ENCODE assay signal across 1 cellular context in the genomic region with DNA sequence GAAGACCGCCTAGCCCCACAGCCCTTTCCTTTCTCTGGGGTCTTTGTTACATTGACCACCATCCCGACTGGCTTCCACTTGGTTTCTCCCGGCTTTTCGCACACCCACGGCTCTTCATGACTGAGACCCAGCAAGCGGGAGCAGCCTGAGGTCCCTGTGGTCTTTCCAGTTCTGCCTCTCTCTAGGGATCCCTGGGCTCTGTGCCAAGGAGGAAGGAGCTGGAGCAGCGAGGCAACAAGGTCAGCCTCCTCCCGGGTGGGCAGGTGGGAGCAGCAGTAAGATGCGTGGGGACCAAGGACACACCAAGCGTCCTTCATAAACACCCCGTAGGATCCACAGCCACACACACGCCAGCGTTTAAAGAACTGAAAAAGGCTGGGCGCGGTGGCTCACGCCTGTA.
TF ChIP-seq lines count a peak whose summit lies in the region.

No MANE protein-coding gene starts in this region.

TF ChIP-seq in K562, 482 proteins besides CTCF, POLR2A, EP300 and RAD21:
- TF ChIP-seq NFIC (IDR thresholded peaks at IDR 0.05) (peak; percentile 69), ASH1L (IDR thresholded peaks at IDR 0.05; ENCODE audit: borderline replicate concordance, low read depth, partially characterized antibody) (no peak)
